ENCODE assay signal across 1 cellular context in genomic region chr6:32529697-32530429, GRCh38.
TF ChIP-seq lines count a peak whose summit lies in the region.

Gene HLA-DRB5, minus strand, starts transcription at chr6:32530287. Its CDS starts 63 bp downstream, at chr6:32530224.

TF ChIP-seq in WTC11, 78 proteins besides CTCF, POLR2A, EP300 and RAD21 (continued from another document):
- no peak for TF ChIP-seq ZNF671 (CRISPR knock-in tag; IDR thresholded peaks at IDR 0.05)
- TF ChIP-seq OVOL2 (CRISPR knock-in tag; IDR thresholded peaks at IDR 0.05; ENCODE audit: borderline replicate concordance): no peak
- TF ChIP-seq HMGA2 (CRISPR knock-in tag; IDR thresholded peaks at IDR 0.05): no peak
